In the genomic region with DNA sequence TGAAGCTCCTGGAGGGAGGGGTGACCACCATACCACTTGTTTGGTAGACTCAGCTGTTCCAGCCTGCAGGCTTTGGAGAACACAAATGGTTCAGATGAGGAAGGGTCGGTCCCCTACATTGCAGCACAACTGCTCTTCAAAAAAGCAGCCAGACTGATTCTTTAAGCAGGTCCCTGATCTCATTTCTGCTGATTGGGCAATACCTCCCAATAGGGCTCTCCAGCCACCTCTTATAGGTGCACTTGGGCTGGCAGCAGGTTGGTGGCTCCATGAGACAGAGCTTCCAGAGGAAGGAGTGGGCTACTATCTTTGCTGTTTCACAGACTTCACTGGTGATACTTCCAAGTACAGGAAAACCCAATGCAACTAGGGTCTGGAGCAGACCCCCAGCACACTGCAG, we compare ENCODE assay signal across 27 cellular contexts.
"Had no signal": no experiment of that assay in that cellular context is flagged by ENCODE, and none has a peak within 500 bp of the region (broad histone marks: within the 10 kb centered on the region; RNA-seq: fewer than 3 reads in every experiment).

No MANE protein-coding gene starts in this region.

- H3K36me3 Mint-ChIP-seq: activated naive CD4-positive, alpha-beta T cell treated with anti-CD3 and anti-CD28 coated beads, Interleukin-2, amount 10 ng/mL, durations not matched to agents 7 days and 5 days; activated naive CD4-positive, alpha-beta T cell treated with anti-CD3 and anti-CD28 coated beads, Interleukin-2, amount 50 U/mL, for 72 hours; activated naive CD8-positive, alpha-beta T cell treated with anti-CD3 and anti-CD28 coated beads, Interleukin-2, amount 10 ng/mL, durations not matched to agents 7 days and 5 days; brain had no signal

- H3K27ac ChIP-seq: ascending aorta, breast epithelium, cardiac muscle cell, colonic mucosa had no signal

- H3K27me3 Mint-ChIP-seq: activated naive CD4-positive, alpha-beta T cell treated with anti-CD3 and anti-CD28 coated beads, Interleukin-2, amount 10 ng/mL, durations not matched to agents 7 days and 5 days; activated naive CD8-positive, alpha-beta T cell treated with anti-CD3 and anti-CD28 coated beads, Interleukin-2, amount 10 ng/mL, durations not matched to agents 7 days and 5 days; T-helper 17 cell had no signal

- H3K27ac Mint-ChIP-seq: activated CD8-positive, alpha-beta T cell treated with anti-CD3 and anti-CD28 coated beads for 36 hours; activated naive CD4-positive, alpha-beta T cell treated with anti-CD3 and anti-CD28 coated beads, Interleukin-2, amount 10 ng/mL, durations not matched to agents 7 days and 5 days; activated naive CD4-positive, alpha-beta T cell treated with anti-CD3 and anti-CD28 coated beads, Interleukin-2, amount 50 U/mL, for 72 hours; activated naive CD8-positive, alpha-beta T cell treated with anti-CD3 and anti-CD28 coated beads, Interleukin-2, amount 10 ng/mL, durations not matched to agents 7 days and 5 days; activated T-helper 2 cell treated with anti-CD3 and anti-CD28 coated beads, Interferon-gamma antibody, Interleukin-2, Interleukin-4, amounts not matched to agents 10 μg/mL and 5 μg/mL and 100 μg/mL, durations not matched to agents 14 hours and 24 hours and 36 hours; brain; T-helper 17 cell; T-helper 2 cell treated with Interferon-gamma antibody and Interleukin-4, amounts not matched to agents 5 μg/mL and 100 μg/mL, for 36 hours had no signal

- H3K9me3 Mint-ChIP-seq: activated CD8-positive, alpha-beta T cell treated with anti-CD3 and anti-CD28 coated beads for 36 hours; activated naive CD4-positive, alpha-beta T cell treated with anti-CD3 and anti-CD28 coated beads, Interleukin-2, amount 10 ng/mL, durations not matched to agents 7 days and 5 days; activated naive CD4-positive, alpha-beta T cell treated with anti-CD3 and anti-CD28 coated beads, Interleukin-2, amount 50 U/mL, for 72 hours; activated naive CD8-positive, alpha-beta T cell treated with anti-CD3 and anti-CD28 coated beads, Interleukin-2, amount 10 ng/mL, durations not matched to agents 7 days and 5 days; activated T-cell treated with anti-CD3 and anti-CD28 coated beads, Interleukin-2, amount 50 U/mL, for 4 hours; activated T-helper 2 cell treated with anti-CD3 and anti-CD28 coated beads, Interferon-gamma antibody, Interleukin-2, Interleukin-4, amounts not matched to agents 10 μg/mL and 5 μg/mL and 100 μg/mL, durations not matched to agents 14 hours and 24 hours and 36 hours; T-helper 2 cell treated with Interferon-gamma antibody and Interleukin-4, amounts not matched to agents 5 μg/mL and 100 μg/mL, for 36 hours had no signal

- H3K4me1 ChIP-seq: ascending aorta, breast epithelium, colonic mucosa had no signal

- H3K27me3 ChIP-seq: ascending aorta, breast epithelium, cardiac muscle cell, colonic mucosa had no signal

- H3K9me3 ChIP-seq: ascending aorta, breast epithelium, colonic mucosa had no signal

- H3K36me3 ChIP-seq: ascending aorta, breast epithelium, cardiac muscle cell, colonic mucosa had no signal

- ATAC-seq: activated CD8-positive, alpha-beta T cell treated with anti-CD3 and anti-CD28 coated beads for 36 hours; activated naive CD4-positive, alpha-beta T cell treated with anti-CD3 and anti-CD28 coated beads, Interleukin-2, amount 50 U/mL, for 72 hours; activated T-cell treated with anti-CD3 and anti-CD28 coated beads, Interleukin-2, amount 50 U/mL, for 4 hours; esophagus mucosa; T-helper 17 cell had no signal

- H3K4me3 Mint-ChIP-seq: activated CD8-positive, alpha-beta T cell treated with anti-CD3 and anti-CD28 coated beads for 36 hours; activated naive CD4-positive, alpha-beta T cell treated with anti-CD3 and anti-CD28 coated beads, Interleukin-2, amount 10 ng/mL, durations not matched to agents 7 days and 5 days; activated naive CD8-positive, alpha-beta T cell treated with anti-CD3 and anti-CD28 coated beads, Interleukin-2, amount 10 ng/mL, durations not matched to agents 7 days and 5 days; activated T-cell treated with anti-CD3 and anti-CD28 coated beads, Interleukin-2, amount 50 U/mL, for 4 hours; brain; T-helper 17 cell; T-helper 2 cell treated with Interferon-gamma antibody and Interleukin-4, amounts not matched to agents 5 μg/mL and 100 μg/mL, for 36 hours had no signal

- H3K4me1 Mint-ChIP-seq: activated naive CD4-positive, alpha-beta T cell treated with anti-CD3 and anti-CD28 coated beads, Interleukin-2, amount 10 ng/mL, durations not matched to agents 7 days and 5 days; activated naive CD8-positive, alpha-beta T cell treated with anti-CD3 and anti-CD28 coated beads, Interleukin-2, amount 10 ng/mL, durations not matched to agents 7 days and 5 days; brain; T-helper 17 cell had no signal

- DNase-seq: activated CD4-positive, alpha-beta T cell treated with anti-CD3 and anti-CD28 coated beads for 1 hour; activated CD4-positive, alpha-beta T cell treated with anti-CD3 and anti-CD28 coated beads for 48 hours; activated CD4-positive, alpha-beta T cell treated with anti-CD3 and anti-CD28 coated beads, Interleukin-2, amount 50 U/mL, for 1 hour; activated CD4-positive, alpha-beta T cell treated with anti-CD3 and anti-CD28 coated beads, Interleukin-2, amount 50 U/mL, for 48 hours; activated CD8-positive, alpha-beta memory T cell treated with anti-CD3 and anti-CD28 coated beads for 24 hours; activated CD8-positive, alpha-beta T cell treated with anti-CD3 and anti-CD28 coated beads for 36 hours; activated gamma-delta T cell; activated naive CD4-positive, alpha-beta T cell; activated naive CD4-positive, alpha-beta T cell treated with anti-CD3 and anti-CD28 coated beads, Interleukin-2, amount 10 ng/mL, durations not matched to agents 7 days and 5 days; activated naive CD8-positive, alpha-beta T cell treated with anti-CD3 and anti-CD28 coated beads, Interleukin-2, amount 10 ng/mL, durations not matched to agents 7 days and 5 days; activated T-cell treated with anti-CD3 and anti-CD28 coated beads, Interleukin-2, amount 50 U/mL, for 4 hours; central memory CD4-positive, alpha-beta T cell; cerebellar nuclear complex; colonic mucosa; effector CD8-positive, alpha-beta T cell; foreskin fibroblast; T-helper 1 cell; T-helper 17 cell; T1000 had no signal

- H3K4me3 ChIP-seq: ascending aorta, breast epithelium, cardiac muscle cell, colonic mucosa had no signal
